In the genomic region with DNA sequence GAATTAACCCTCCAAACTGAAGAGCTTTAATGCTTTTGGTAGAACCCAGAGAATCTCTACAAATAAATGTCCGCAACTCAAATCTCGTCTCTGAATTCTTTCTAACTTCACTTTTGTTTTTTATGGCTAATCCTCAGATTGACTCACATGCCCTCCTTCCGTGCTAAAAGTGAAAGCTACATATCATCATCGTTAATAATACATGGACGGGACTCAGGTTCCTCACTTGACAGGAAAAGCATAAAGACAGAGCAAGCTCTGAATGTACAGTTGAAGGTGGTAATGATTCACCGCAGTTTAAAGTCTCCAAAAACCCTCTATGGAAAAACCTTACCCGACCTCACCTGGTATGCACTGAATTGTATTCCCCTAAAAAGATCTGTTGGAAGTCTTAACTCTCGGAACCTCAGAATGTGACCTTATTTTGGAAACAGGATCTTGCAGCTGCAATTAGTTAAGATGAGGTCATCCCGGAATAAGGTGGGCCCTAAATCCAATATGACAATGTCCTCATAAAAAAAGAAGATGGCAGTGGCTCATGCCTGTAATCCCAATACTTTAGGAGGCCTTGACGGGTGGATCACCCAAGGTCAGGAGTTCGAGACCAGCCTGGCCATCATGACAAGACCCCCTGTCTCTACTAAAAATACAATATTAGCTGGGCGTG, we compare ENCODE assay signal across 13 cellular contexts.
A peak's percentile ranks its signal among the peaks of the same experiment; 100 is the strongest.
DNase-seq lines count a peak whose midpoint lies in the region; FAIRE-seq and TF ChIP-seq lines count a peak whose summit lies in the region.
"Had no signal": no experiment of that assay in that cellular context is flagged by ENCODE, and none has a peak within 500 bp of the region (broad histone marks: within the 10 kb centered on the region; RNA-seq: fewer than 3 reads in every experiment).

No MANE protein-coding gene starts in this region.

- peaks cover 27% of the 10 kb centered on the region for H3K4me1 Mint-ChIP-seq in mesothelial cell of epicardium

- peak; percentile 37 for FAIRE-seq in GM19239 (lab: Jason Lieb, UNC)

- no peaks in the 10 kb centered on the region for H3K9me3 Mint-ChIP-seq in mesothelial cell of epicardium

- TF ChIP-seq CTCF in AG10803 (conservative IDR thresholded peaks at IDR 0.05; ENCODE audit: low read length) (no peak), mesothelial cell of epicardium (IDR thresholded peaks at IDR 0.05; ENCODE audit: unreplicated experiment) (no peak)

- H3K36me3 Mint-ChIP-seq in mesothelial cell of epicardium, result peaks cover 13% of the 10 kb centered on the region

- peak overlapping the region; percentile 68 for H3K27ac Mint-ChIP-seq in mesothelial cell of epicardium

- no peak overlapping the region for H3K4me3 ChIP-seq in AG10803 (ENCODE audit: low read length)
- H3K4me3 ChIP-seq: lung, tibial artery had no signal

- DNase-seq in AG10803 (ENCODE audit: low read depth), result peak; percentile 23
- DNase-seq in GM19239 (ENCODE audit: insufficient read length, low spot score), result no peak
- DNase-seq in astrocyte of the hippocampus (ENCODE audit: low read depth, low spot score), result peak; percentile 3
- DNase-seq in mesothelial cell of epicardium (ENCODE audit: low spot score in 2 of 2, unreplicated experiment in 2 of 2), result no peak
- DNase-seq in NCI-H82 treated with DMSO at 0.1 percent for 48 hours (lab: John Stamatoyannopoulos, UW; ENCODE audit: unreplicated experiment), result no peak
- no peak for DNase-seq in NK-92 (lab: John Stamatoyannopoulos, UW; ENCODE audit: unreplicated experiment)
- no peak for DNase-seq in SKM-1 treated with dmso at 0.1 percent for 144 hours (lab: John Stamatoyannopoulos, UW; ENCODE audit: unreplicated experiment)
- DNase-seq in NCI-H226, result no peak
- DNase-seq: activated naive CD4-positive, alpha-beta T cell treated with Interleukin-2 at 50 U/mL for 16 hours; AML-193; NCI-H2171; tibial artery had no signal

- no peaks in the 10 kb centered on the region for H3K27me3 Mint-ChIP-seq in mesothelial cell of epicardium (ENCODE audit: low read depth)

- H3K4me3 Mint-ChIP-seq in mesothelial cell of epicardium, result no peak overlapping the region

Comparison
In these comparisons a context has a peak if more than half of its experiments do, and no peak if none do; other contexts are left out.
1. DNase-seq: peak in AG10803 (single experiment) and astrocyte of the hippocampus (single experiment); none in GM19239 (single experiment), mesothelial cell of epicardium (0 of 2), NCI-H82 treated with DMSO at 0.1 percent for 48 hours (single experiment), NK-92 (single experiment), SKM-1 treated with dmso at 0.1 percent for 144 hours (single experiment) and NCI-H226 (single experiment).